8 cellular contexts compared by ENCODE assay signal in genomic region chr3:54427951-54428871, GRCh38.
A peak's percentile ranks its signal among the peaks of the same experiment; 100 is the strongest.
DNase-seq lines count a peak whose midpoint lies in the region; ATAC-seq and TF ChIP-seq lines count a peak whose summit lies in the region.

No MANE protein-coding gene starts in this region.

- H2BK5ac ChIP-seq in neuronal stem cell (ENCODE audit: low read length) = no peak overlapping the region

- H3K27me3 ChIP-seq in neuronal stem cell (ENCODE audit: control insufficient read depth in 3 of 3, insufficient read depth in 3 of 3, low read depth in 1 of 3, low read length in 3 of 3) = no peaks in the 10 kb centered on the region

- no peak overlapping the region for H3K23ac ChIP-seq in neuronal stem cell (ENCODE audit: low read depth, low read length, poor library complexity)

- no peak overlapping the region for H3K14ac ChIP-seq in neuronal stem cell (ENCODE audit: low read length)

- no peak overlapping the region for H3K9ac ChIP-seq in neuronal stem cell (ENCODE audit: low read depth, low read length, poor library complexity)

- H3K4me3 ChIP-seq in WI38 (ENCODE audit: low read depth, low read length) (no peak overlapping the region), fibroblast of mammary gland (ENCODE audit: control insufficient read depth, low read depth, low read length) (no peak overlapping the region), neuronal stem cell (ENCODE audit: low read length in 2 of 2) (no peak overlapping the region)

- ATAC-seq in GM21515 (IDR thresholded peaks at IDR 0.05; ENCODE audit: unreplicated experiment) (peak; percentile 54), HG02840 (IDR thresholded peaks at IDR 0.05; ENCODE audit: low FRiP score, unreplicated experiment) (no peak), GM21576 (IDR thresholded peaks at IDR 0.05; ENCODE audit: unreplicated experiment) (no peak)

- no peak overlapping the region for H3K27ac ChIP-seq in neuronal stem cell (replicated peaks; ENCODE audit: low read length)

- H2AFZ ChIP-seq in neuronal stem cell (ENCODE audit: low read length) = no peak overlapping the region

- TF ChIP-seq CTCF in WI38 (IDR thresholded peaks at IDR 0.05; ENCODE audit: low read depth, low read length) (peak; percentile 82), fibroblast of mammary gland (conservative IDR thresholded peaks at IDR 0.05; ENCODE audit: control insufficient read depth, insufficient read depth, low read depth, low read length) (peak; percentile 84)

- no peaks in the 10 kb centered on the region for H3K36me3 ChIP-seq in neuronal stem cell (replicated peaks in 1 of 2; ENCODE audit: control insufficient read depth in 2 of 2, insufficient read depth in 2 of 2, low read length in 2 of 2)

- no CpG with 5 or more reads among the region's 9 CpGs for WGBS in neuronal stem cell (ENCODE audit: extremely low coverage in 2 of 2, insufficient read length in 2 of 2, insufficient replicate concordance in 1 of 2), 2 donors

- no peak overlapping the region for H4K8ac ChIP-seq in neuronal stem cell (ENCODE audit: low read depth, low read length)

- DNase-seq in COLO668 (lab: John Stamatoyannopoulos, UW; ENCODE audit: unreplicated experiment) (peak; percentile 51), NCI-H1930 (lab: John Stamatoyannopoulos, UW) (peak; percentile 41 to 63), fibroblast of mammary gland (ENCODE audit: low read depth) (peak; percentile 71), neuronal stem cell (ENCODE audit: low spot score) (peak; percentile 66)

- no peak overlapping the region for H3K18ac ChIP-seq in neuronal stem cell (ENCODE audit: low read length)

- no peak overlapping the region for H2AK5ac ChIP-seq in neuronal stem cell (ENCODE audit: low read depth, low read length)

- no peak overlapping the region for H2BK120ac ChIP-seq in neuronal stem cell (ENCODE audit: low read depth, low read length)

- no peaks in the 10 kb centered on the region for H3K9me3 ChIP-seq in neuronal stem cell (replicated peaks in 1 of 2; ENCODE audit: control insufficient read depth in 2 of 2, insufficient read depth in 1 of 2, low read depth in 1 of 2, low read length in 2 of 2)

- H3K4ac ChIP-seq in neuronal stem cell (ENCODE audit: low read length) = no peak overlapping the region

- no peak overlapping the region for H2BK15ac ChIP-seq in neuronal stem cell (ENCODE audit: low read length)

- H3K4me1 ChIP-seq in neuronal stem cell (ENCODE audit: control insufficient read depth in 2 of 2, insufficient read depth in 1 of 2, low read depth in 1 of 2, low read length in 2 of 2) = peaks cover 0 to 12% of the 10 kb centered on the region in 2 donors

- H3K79me1 ChIP-seq in neuronal stem cell (ENCODE audit: low read depth, low read length) = no peaks in the 10 kb centered on the region

- no peak overlapping the region for H2BK12ac ChIP-seq in neuronal stem cell (ENCODE audit: low read length)

- H4K91ac ChIP-seq in neuronal stem cell (ENCODE audit: low read depth, low read length, poor library complexity) = no peak overlapping the region

- no peak overlapping the region for H3K4me2 ChIP-seq in neuronal stem cell (ENCODE audit: insufficient read depth, low read length, poor library complexity, severe bottlenecking)
